Comparison of ENCODE assay signal across 8 cellular contexts in genomic region chr2:43609304-43609883, GRCh38. TPM values are rescaled to one million over a fixed set of nuclear protein-coding genes. Genes with fewer than 3 reads are reported as not detected.
A peak's percentile ranks its signal among the peaks of the same experiment; 100 is the strongest.
DNase-seq lines count a peak whose midpoint lies in the region; ATAC-seq, FAIRE-seq and TF ChIP-seq lines count a peak whose summit lies in the region.

No MANE protein-coding gene starts in this region.

- FAIRE-seq in GM19239 (lab: Jason Lieb, UNC), result peak; percentile 76

- H3K27ac Mint-ChIP-seq in activated B cell treated with CpG ODN at 0.5 μM for 24 hours, result no peak overlapping the region
- no peak overlapping the region for H3K27ac Mint-ChIP-seq in nephron

- H3K27me3 Mint-ChIP-seq in activated B cell treated with CpG ODN at 0.5 μM for 24 hours (peaks cover 2% of the 10 kb centered on the region), nephron (ENCODE audit: low read depth) (no peaks in the 10 kb centered on the region)

- H3K36me3 Mint-ChIP-seq in activated B cell treated with CpG ODN at 0.5 μM for 24 hours (ENCODE audit: low read depth) (no peaks in the 10 kb centered on the region), nephron (ENCODE audit: low read depth) (no peaks in the 10 kb centered on the region)

- no peak overlapping the region for H3K4me3 ChIP-seq in fibroblast of mammary gland (ENCODE audit: control insufficient read depth, low read depth, low read length)

- POLR2A ChIA-PET in activated B cell treated with CpG ODN at 0.5 μM for 24 hours (lab: Charles Lee), result interaction anchor here (1.3 kb wide), 1 partner anchor 13 kb away, joined by 9 read pairs; the partner anchor contains the start of gene THADA

- H3K4me3 Mint-ChIP-seq in activated B cell treated with CpG ODN at 0.5 μM for 24 hours (no peak overlapping the region), nephron (no peak overlapping the region)

- H3K9me3 Mint-ChIP-seq in activated B cell treated with CpG ODN at 0.5 μM for 24 hours (no peaks in the 10 kb centered on the region), nephron (no peaks in the 10 kb centered on the region)

- peak; percentile 38 for DNase-seq in COR-L47 (lab: John Stamatoyannopoulos, UW)
- no peak for DNase-seq in GM19239 (ENCODE audit: insufficient read length, low spot score)
- DNase-seq in NCI-H2029 (lab: John Stamatoyannopoulos, UW), result peak; percentile 19
- DNase-seq in activated B cell treated with CpG ODN at 0.5 μM for 24 hours, result no peak
- peak; percentile 63 for DNase-seq in fibroblast of mammary gland (ENCODE audit: low read depth)

- ATAC-seq in activated B cell treated with CpG ODN at 0.5 μM for 24 hours (ENCODE audit: low read depth) (peak; percentile 73), GM18870 (IDR thresholded peaks at IDR 0.05; ENCODE audit: unreplicated experiment) (no peak), HG03095 (IDR thresholded peaks at IDR 0.05; ENCODE audit: unreplicated experiment) (no peak)

- CTCF ChIA-PET in activated B cell treated with CpG ODN at 0.5 μM for 24 hours (lab: Charles Lee), result interaction anchor here (0.7 to 2.5 kb wide), 6 partner anchors 13 to 814 kb away, joined by 3 to 11 read pairs (median 4); partner anchors contain the start of gene THADA

- H3K4me1 Mint-ChIP-seq in activated B cell treated with CpG ODN at 0.5 μM for 24 hours (no peaks in the 10 kb centered on the region), nephron (peaks cover 4% of the 10 kb centered on the region)

- intact Hi-C loops in activated B cell treated with CpG ODN at 0.5 μM for 24 hours (cut with micrococcal nuclease), result loop anchor here (1.0 kb wide), 3 partner anchors 662 to 780 kb away; no protein-coding TSS in a partner anchor

- TF ChIP-seq CTCF in activated B cell treated with CpG ODN at 0.5 μM for 24 hours (IDR thresholded peaks at IDR 0.05) (no peak), fibroblast of mammary gland (conservative IDR thresholded peaks at IDR 0.05; ENCODE audit: control insufficient read depth, insufficient read depth, low read depth, low read length) (peak; percentile 62), nephron (IDR thresholded peaks at IDR 0.05; ENCODE audit: unreplicated experiment in 3 of 3) (peak; percentile 60 to 69 (median 66))

RNA-seq across cellular contexts. Expression of gene THADA, which starts 13.6 kb away (rescaled TPM):
- total RNA-seq in activated B cell treated with CpG ODN at 0.5 μM for 24 hours, result 43.2 and 51.4 TPM in 2 replicates

RNA-seq across cellular contexts. Expression of gene PLEKHH2, which starts 27.7 kb away (rescaled TPM):
- total RNA-seq in activated B cell treated with CpG ODN at 0.5 μM for 24 hours, result 0.07 and 0.11 TPM in 2 replicates

Comparison
In these comparisons a context has a peak if more than half of its experiments do, and no peak if none do; other contexts are left out.
1. DNase-seq: peak in COR-L47 (single experiment), NCI-H2029 (single experiment) and fibroblast of mammary gland (single experiment); none in GM19239 (single experiment) and activated B cell treated with CpG ODN at 0.5 μM for 24 hours (single experiment).